14 cellular contexts compared by ENCODE assay signal in genomic region chr9:84791608-84792007, GRCh38.
DNase-seq lines count a peak whose midpoint lies in the region; ATAC-seq and TF ChIP-seq lines count a peak whose summit lies in the region.
"Had no signal": no experiment of that assay in that cellular context is flagged by ENCODE, and none has a peak within 500 bp of the region (broad histone marks: within the 10 kb centered on the region; RNA-seq: fewer than 3 reads in every experiment).

No MANE protein-coding gene starts in this region.

- no peaks in the 10 kb centered on the region for H3K9me3 ChIP-seq in subcutaneous abdominal adipose tissue (ENCODE audit: control insufficient read depth in 5 of 5, low read length in 5 of 5)
- H3K9me3 ChIP-seq: BE2C, Caco-2 had no signal

- peaks cover 0 to 12% (median 4%) of the 10 kb centered on the region in 5 donors for H3K4me1 ChIP-seq in subcutaneous abdominal adipose tissue (ENCODE audit: control insufficient read depth in 5 of 5, insufficient read depth in 5 of 5, low read length in 5 of 5)
- H3K4me1 ChIP-seq: BE2C, Caco-2 had no signal

- H3K9me3 Mint-ChIP-seq in chondrocyte (ENCODE audit: low read depth): peaks cover 7% of the 10 kb centered on the region
- no peaks in the 10 kb centered on the region for H3K9me3 Mint-ChIP-seq in stimulated activated effector memory CD8-positive, alpha-beta T cell treated with anti-CD3 and anti-CD28 coated beads, Interleukin-12 subunit alpha, Interleukin-12 subunit beta, amount 100 ng/mL, for 72 hours

- no peak overlapping the region for H3K4me3 ChIP-seq in subcutaneous abdominal adipose tissue (ENCODE audit: low read depth in 1 of 5, low read length in 5 of 5)

- no peak for ATAC-seq in stimulated activated effector memory CD8-positive, alpha-beta T cell treated with anti-CD3 and anti-CD28 coated beads, Interleukin-12 subunit alpha, Interleukin-12 subunit beta, amount 100 ng/mL, for 72 hours

- H3K36me3 ChIP-seq in subcutaneous abdominal adipose tissue (ENCODE audit: control insufficient read depth in 5 of 5, insufficient read depth in 5 of 5, low read length in 5 of 5): no peaks in the 10 kb centered on the region
- H3K36me3 ChIP-seq: BE2C had no signal

- peaks cover 54% of the 10 kb centered on the region for H3K4me1 Mint-ChIP-seq in chondrocyte (ENCODE audit: low read depth)
- no peaks in the 10 kb centered on the region for H3K4me1 Mint-ChIP-seq in stimulated activated effector memory CD8-positive, alpha-beta T cell treated with anti-CD3 and anti-CD28 coated beads, Interleukin-12 subunit alpha, Interleukin-12 subunit beta, amount 100 ng/mL, for 72 hours
- H3K4me1 Mint-ChIP-seq: CD8-positive, alpha-beta memory T cell had no signal

- H3K27ac Mint-ChIP-seq in chondrocyte (ENCODE audit: unreplicated experiment): peak overlapping the region; percentile 73
- no peak overlapping the region for H3K27ac Mint-ChIP-seq in stimulated activated effector memory CD8-positive, alpha-beta T cell treated with anti-CD3 and anti-CD28 coated beads, Interleukin-12 subunit alpha, Interleukin-12 subunit beta, amount 100 ng/mL, for 72 hours
- H3K27ac Mint-ChIP-seq: CD8-positive, alpha-beta memory T cell had no signal

- H3K27me3 ChIP-seq in subcutaneous abdominal adipose tissue (ENCODE audit: control insufficient read depth in 5 of 5, insufficient read depth in 4 of 5, low read length in 5 of 5): no peaks in the 10 kb centered on the region
- H3K27me3 ChIP-seq: BE2C had no signal

- no peaks in the 10 kb centered on the region for H3K27me3 Mint-ChIP-seq in chondrocyte (ENCODE audit: low read depth)

- peak overlapping the region in 1 of 5 donors; percentile 0 for H3K9ac ChIP-seq in subcutaneous abdominal adipose tissue (ENCODE audit: low read length in 5 of 5)

- peak overlapping the region; percentile 76 for H3K27ac ChIP-seq in subcutaneous abdominal adipose tissue (ENCODE audit: low read depth, low read length)
- H3K27ac ChIP-seq: HL-60 had no signal

- no peak for TF ChIP-seq CTCF in chondrocyte (IDR thresholded peaks at IDR 0.05)

- peak; percentile 89 for DNase-seq in EH (ENCODE audit: low read depth)
- DNase-seq in chondrocyte (ENCODE audit: low spot score): no peak
- DNase-seq in hepatic stellate cell (ENCODE audit: low spot score): peak; percentile 10
- DNase-seq in activated CD4-positive, CD25-positive, alpha-beta regulatory T cell treated with anti-CD3 and anti-CD28 coated beads, Interleukin-2, amount 50 U/mL, for 72 hours: no peak
- no peak for DNase-seq in NCI-H774 (lab: John Stamatoyannopoulos, UW)
- no peak for DNase-seq in stimulated activated effector memory CD8-positive, alpha-beta T cell treated with anti-CD3 and anti-CD28 coated beads, Interleukin-12 subunit alpha, Interleukin-12 subunit beta, amount 100 ng/mL, for 72 hours (ENCODE audit: low spot score in 2 of 2)
- no peak for DNase-seq in NK-92 treated with Interleukin-12 subunit alpha and Interleukin-12 subunit beta, amount 100 ng/mL, for 24 hours (lab: John Stamatoyannopoulos, UW)
- DNase-seq: BE2C; Caco-2; CD8-positive, alpha-beta memory T cell; DND-41; HCEC 1CT had no signal

- H3K4me3 Mint-ChIP-seq in chondrocyte (ENCODE audit: unreplicated experiment): no peak overlapping the region
- no peak overlapping the region for H3K4me3 Mint-ChIP-seq in stimulated activated effector memory CD8-positive, alpha-beta T cell treated with anti-CD3 and anti-CD28 coated beads, Interleukin-12 subunit alpha, Interleukin-12 subunit beta, amount 100 ng/mL, for 72 hours
- H3K4me3 Mint-ChIP-seq: CD8-positive, alpha-beta memory T cell had no signal

- peaks cover 4% of the 10 kb centered on the region for H3K36me3 Mint-ChIP-seq in chondrocyte (ENCODE audit: low read depth)
- H3K36me3 Mint-ChIP-seq in stimulated activated effector memory CD8-positive, alpha-beta T cell treated with anti-CD3 and anti-CD28 coated beads, Interleukin-12 subunit alpha, Interleukin-12 subunit beta, amount 100 ng/mL, for 72 hours: no peaks in the 10 kb centered on the region

Comparison
In these comparisons a context has a peak if more than half of its experiments do, and no peak if none do; other contexts are left out.
1. DNase-seq: peak in EH (single experiment) and hepatic stellate cell (single experiment); none in chondrocyte (single experiment), activated CD4-positive, CD25-positive, alpha-beta regulatory T cell treated with anti-CD3 and anti-CD28 coated beads, Interleukin-2, amount 50 U/mL, for 72 hours (single experiment), NCI-H774 (single experiment), stimulated activated effector memory CD8-positive, alpha-beta T cell treated with anti-CD3 and anti-CD28 coated beads, Interleukin-12 subunit alpha, Interleukin-12 subunit beta, amount 100 ng/mL, for 72 hours (0 of 2) and NK-92 treated with Interleukin-12 subunit alpha and Interleukin-12 subunit beta, amount 100 ng/mL, for 24 hours (single experiment).